10 cellular contexts compared by ENCODE assay signal in the genomic region with DNA sequence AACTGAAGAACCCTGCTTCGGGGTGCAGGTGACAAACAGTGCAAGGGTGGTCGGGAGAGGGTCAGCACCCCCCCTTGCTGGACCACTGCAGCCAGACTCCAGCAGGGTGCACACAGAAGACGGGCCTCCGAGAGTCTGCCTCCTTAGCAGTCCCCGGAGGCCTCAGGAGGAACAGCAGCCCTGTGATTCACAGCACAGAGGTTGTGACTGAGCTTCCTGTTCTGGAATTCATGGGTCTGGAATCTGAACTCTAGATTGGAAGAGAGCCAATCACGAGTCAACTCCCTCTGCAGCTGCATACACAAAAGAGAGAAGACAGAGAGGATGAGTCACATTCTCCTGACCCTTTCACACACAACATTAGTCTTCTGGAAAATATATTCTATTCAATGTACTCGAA.
A peak's percentile ranks its signal among the peaks of the same experiment; 100 is the strongest.
DNase-seq lines count a peak whose midpoint lies in the region; ATAC-seq and TF ChIP-seq lines count a peak whose summit lies in the region.
"Had no signal": no experiment of that assay in that cellular context is flagged by ENCODE, and none has a peak within 500 bp of the region (broad histone marks: within the 10 kb centered on the region; RNA-seq: fewer than 3 reads in every experiment).

No MANE protein-coding gene starts in this region.

- TF ChIP-seq CTCF in colonic mucosa (IDR thresholded peaks at IDR 0.05) (no peak), mucosa of descending colon (IDR thresholded peaks at IDR 0.05) (no peak)

- H3K4me1 ChIP-seq in colonic mucosa (no peaks in the 10 kb centered on the region), mucosa of descending colon (ENCODE audit: low read depth) (peaks cover 3% of the 10 kb centered on the region)

- DNase-seq in DMS53 (lab: John Stamatoyannopoulos, UW): peak; percentile 76
- DNase-seq in MG63: peak; percentile 51
- peak; percentile 19 for DNase-seq in colonic mucosa
- DNase-seq in mucosa of descending colon: peak in 2 of 3 donors; percentile 12 to 30
- DNase-seq in NCI-H510A (lab: John Stamatoyannopoulos, UW): no peak
- no peak for DNase-seq in amniotic stem cell (lab: John Stamatoyannopoulos, UW)
- DNase-seq in NOMO-1 treated with dmso at 0.1 percent for 144 hours (lab: John Stamatoyannopoulos, UW; ENCODE audit: unreplicated experiment): no peak
- DNase-seq in caudate nucleus (lab: John Stamatoyannopoulos, UW): no peak
- DNase-seq: activated CD8-positive, alpha-beta memory T cell treated with anti-CD3 and anti-CD28 coated beads, Interleukin-2, amount 50 U/mL, for 48 hours; GDM1 had no signal

- H3K9me3 ChIP-seq in MG63 (no peaks in the 10 kb centered on the region), colonic mucosa (no peaks in the 10 kb centered on the region), mucosa of descending colon (no peaks in the 10 kb centered on the region)

- H3K9ac ChIP-seq in colonic mucosa (ENCODE audit: low read depth in 2 of 2, low read length in 2 of 2): no peak overlapping the region

- ATAC-seq in mucosa of descending colon: peak; percentile 75

- intact Hi-C loops in colonic mucosa (cut with DNase I): no loop called here
- intact Hi-C loops in mucosa of descending colon (cut with DNase I, micrococcal nuclease): no loop called here

- H3K27me3 ChIP-seq in MG63 (no peaks in the 10 kb centered on the region), colonic mucosa (no peaks in the 10 kb centered on the region)

- H3K36me3 ChIP-seq in MG63 (no peaks in the 10 kb centered on the region), colonic mucosa (no peaks in the 10 kb centered on the region), mucosa of descending colon (ENCODE audit: low read depth) (no peaks in the 10 kb centered on the region)

- H3K4me3 ChIP-seq in MG63 (no peak overlapping the region), colonic mucosa (no peak overlapping the region), mucosa of descending colon (no peak overlapping the region)

- H3K27ac ChIP-seq in colonic mucosa: no peak overlapping the region
- no peak overlapping the region for H3K27ac ChIP-seq in caudate nucleus (ENCODE audit: low read depth, low read length)

Comparison
In these comparisons a context has a peak if more than half of its experiments do, and no peak if none do; other contexts are left out.
1. DNase-seq: peak in DMS53 (single experiment), MG63 (single experiment), colonic mucosa (single experiment) and mucosa of descending colon (2 of 3); none in NCI-H510A (single experiment), amniotic stem cell (single experiment), NOMO-1 treated with dmso at 0.1 percent for 144 hours (single experiment) and caudate nucleus (0 of 61).